In the genomic region with DNA sequence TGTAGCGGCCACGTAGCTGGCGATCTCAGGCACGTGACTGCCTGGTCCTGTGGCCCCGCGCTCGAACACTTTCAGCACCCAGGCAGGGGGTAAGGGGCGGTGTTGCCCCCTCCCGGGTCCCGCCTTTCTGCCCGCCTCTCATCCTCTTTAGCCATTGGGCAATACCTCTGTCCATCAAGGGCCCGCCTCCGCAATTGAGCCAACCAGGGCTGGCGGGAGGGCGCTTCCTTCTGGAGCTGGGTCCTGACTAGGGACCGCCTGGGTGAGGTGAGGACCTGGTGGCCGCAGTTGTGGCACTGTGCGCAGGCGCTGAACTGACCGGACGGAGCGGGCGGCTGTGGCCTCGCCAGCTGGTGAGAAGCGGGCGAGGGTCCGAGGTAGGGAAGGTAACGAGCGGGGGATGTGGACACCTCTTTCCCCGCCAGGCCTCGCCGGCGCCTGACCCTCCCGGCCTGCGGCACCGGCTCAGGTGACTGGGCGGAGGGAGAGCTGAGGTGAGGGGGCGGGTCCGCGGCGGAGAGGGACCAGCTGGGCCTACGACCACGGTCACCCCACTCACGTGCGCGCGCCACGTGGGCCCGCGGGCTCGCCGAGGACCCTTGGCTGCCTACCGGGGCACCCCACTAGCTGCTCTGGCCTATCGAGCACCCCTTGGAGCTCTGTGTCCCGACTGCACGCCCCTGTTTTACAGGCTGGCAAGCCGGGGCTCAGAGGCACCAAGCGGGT, we compare ENCODE assay signal across 8 cellular contexts. TPM values are rescaled to one million over a fixed set of nuclear protein-coding genes. Genes with fewer than 3 reads are reported as not detected.
DNase-seq lines count a peak whose midpoint lies in the region; ATAC-seq and TF ChIP-seq lines count a peak whose summit lies in the region.

A gene with protein sequence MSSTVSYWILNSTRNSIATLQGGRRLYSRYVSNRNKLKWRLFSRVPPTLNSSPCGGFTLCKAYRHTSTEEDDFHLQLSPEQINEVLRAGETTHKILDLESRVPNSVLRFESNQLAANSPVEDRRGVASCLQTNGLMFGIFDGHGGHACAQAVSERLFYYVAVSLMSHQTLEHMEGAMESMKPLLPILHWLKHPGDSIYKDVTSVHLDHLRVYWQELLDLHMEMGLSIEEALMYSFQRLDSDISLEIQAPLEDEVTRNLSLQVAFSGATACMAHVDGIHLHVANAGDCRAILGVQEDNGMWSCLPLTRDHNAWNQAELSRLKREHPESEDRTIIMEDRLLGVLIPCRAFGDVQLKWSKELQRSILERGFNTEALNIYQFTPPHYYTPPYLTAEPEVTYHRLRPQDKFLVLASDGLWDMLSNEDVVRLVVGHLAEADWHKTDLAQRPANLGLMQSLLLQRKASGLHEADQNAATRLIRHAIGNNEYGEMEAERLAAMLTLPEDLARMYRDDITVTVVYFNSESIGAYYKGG (plus strand): TSS at position 228 of the 726 bp plus-strand sequence. CDS start 3,770 bp downstream, outside the sequence.

- TF ChIP-seq CTCF in MM.1S (IDR thresholded peaks at IDR 0.05; ENCODE audit: low read length) (no peak), foreskin keratinocyte (conservative IDR thresholded peaks at IDR 0.05) (no peak)

- H3K27ac ChIP-seq in MM.1S (ENCODE audit: low read length) (peak within 1 kb of the TSS; percentile 19; the same call in 1 of the 2 replicates), SJSA1 (no peak within 1 kb of the TSS), foreskin keratinocyte (peak within 1 kb of the TSS; percentile 33)

- H3K4me1 ChIP-seq in MM.1S (ENCODE audit: low read length) (peaks cover 27% of the 10 kb centered on the region), SJSA1 (replicated peaks) (peaks cover 12% of the 10 kb centered on the region), foreskin keratinocyte (no peaks in the 10 kb centered on the region), neuron (ENCODE audit: insufficient read depth, low read length) (no peaks in the 10 kb centered on the region)

- H3K79me2 ChIP-seq in MM.1S (ENCODE audit: low read length), result peaks cover 35% of the 10 kb centered on the region

- H3K4me2 ChIP-seq in MM.1S (ENCODE audit: low read depth, low read length), result peak within 1 kb of the TSS; percentile 77

- DNase-seq in GF-D8 (lab: John Stamatoyannopoulos, UW), result peak; percentile 89
- DNase-seq in HCEC 1CT, result peak; percentile 88
- DNase-seq in MM.1S, result peak; percentile 97
- peak; percentile 93 to 96 for DNase-seq in SJSA1 (ENCODE audit: low read depth in 1 of 2, low spot score in 2 of 2)
- DNase-seq in activated naive CD4-positive, alpha-beta T cell (lab: John Stamatoyannopoulos, UW), result peak; percentile 68 to 80 (median 74)
- DNase-seq in foreskin keratinocyte, result peak; percentile 76 to 89
- DNase-seq in stromal cell of bone marrow (ENCODE audit: low read depth), result peak; percentile 89

- peak; percentile 96 for ATAC-seq in foreskin keratinocyte

- no peaks in the 10 kb centered on the region for H3K9me2 ChIP-seq in MM.1S (replicated peaks; ENCODE audit: insufficient read depth, low read length)

- peak within 1 kb of the TSS; percentile 100 for H3K4me3 ChIP-seq in MM.1S (ENCODE audit: low read length)
- H3K4me3 ChIP-seq in SJSA1, result peak within 1 kb of the TSS; percentile 59
- H3K4me3 ChIP-seq in neuron (ENCODE audit: low read length), result peak within 1 kb of the TSS; percentile 75

- peaks cover 22% of the 10 kb centered on the region for H3F3A ChIP-seq in MM.1S (ENCODE audit: insufficient read depth, low read length)

- H3K9me3 ChIP-seq in MM.1S (replicated peaks; ENCODE audit: insufficient read depth, low read length), result no peaks in the 10 kb centered on the region
- no peaks in the 10 kb centered on the region for H3K9me3 ChIP-seq in SJSA1 (replicated peaks)
- no peaks in the 10 kb centered on the region for H3K9me3 ChIP-seq in neuron (ENCODE audit: low read length)

- H2AFZ ChIP-seq in MM.1S (ENCODE audit: low read length) (peak within 1 kb of the TSS; percentile 78), neuron (ENCODE audit: low read depth, low read length) (peak within 1 kb of the TSS; percentile 63)

- H3K9ac ChIP-seq in MM.1S (ENCODE audit: low read length), result peak within 1 kb of the TSS; percentile 87

- H3K27me3 ChIP-seq in MM.1S (replicated peaks; ENCODE audit: insufficient read depth, low read length) (no peaks in the 10 kb centered on the region), SJSA1 (replicated peaks) (no peaks in the 10 kb centered on the region), foreskin keratinocyte (no peaks in the 10 kb centered on the region), neuron (ENCODE audit: insufficient read depth, low read length) (no peaks in the 10 kb centered on the region)

- 0 out of 2 replicates have a peak, but pooled peaks cover 4% of the 10 kb centered on the region for H4K20me1 ChIP-seq in MM.1S (ENCODE audit: insufficient read depth, low read length)

- H3K36me3 ChIP-seq in MM.1S (replicated peaks; ENCODE audit: insufficient read depth, low read length), result peaks cover 4% of the 10 kb centered on the region
- peaks cover 13% of the 10 kb centered on the region for H3K36me3 ChIP-seq in SJSA1
- H3K36me3 ChIP-seq in neuron (ENCODE audit: insufficient read depth, low read length), result peaks cover 14% of the 10 kb centered on the region

RNA-seq across cellular contexts. Expression of the gene that starts here (rescaled TPM):
- 2.3 and 5.0 TPM in 2 replicates for total RNA-seq in SJSA1 (2014; rRNA removed; shearing (Covaris generic))
- 14.4 and 19.6 TPM in 2 replicates for total RNA-seq in foreskin keratinocyte
- polyA plus RNA-seq in foreskin keratinocyte, result 2.8 and 4.4 TPM in 2 replicates
